In genomic region chrX:119468930-119469635, GRCh38 we compare ENCODE assay signal across 8 cellular contexts. TPM values are rescaled to one million over a fixed set of nuclear protein-coding genes. Genes with fewer than 3 reads are reported as not detected.
DNase-seq lines count a peak whose midpoint lies in the region; ATAC-seq and TF ChIP-seq lines count a peak whose summit lies in the region.

No MANE protein-coding gene starts in this region.

- H3K4me3 Mint-ChIP-seq in Calu3 (ENCODE audit: low read depth, unreplicated experiment) = peak overlapping the region; percentile 100

- H3K9ac ChIP-seq in HUES48 (ENCODE audit: low read depth, low read length) (peak overlapping the region; percentile 85), OCI-LY1 (ENCODE audit: low read length) (peak overlapping the region; percentile 81)

- H3K27me3 Mint-ChIP-seq in Calu3 (ENCODE audit: unreplicated experiment) = no peaks in the 10 kb centered on the region

- CTCF ChIA-PET in Calu3 (lab: Charles Lee) = interaction anchor here (1.0 to 2.6 kb wide), 4 partner anchors 9 to 43 kb away, joined by 3 to 16 read pairs (median 6); no protein-coding TSS in a partner anchor

- H3K4me1 ChIP-seq in HUES48 (ENCODE audit: control insufficient read depth, insufficient read depth, low read length) = no peaks in the 10 kb centered on the region
- peaks cover 13% of the 10 kb centered on the region for H3K4me1 ChIP-seq in OCI-LY1 (ENCODE audit: insufficient read depth, low read length, severe bottlenecking)

- ATAC-seq in GM21381 (IDR thresholded peaks at IDR 0.05; ENCODE audit: unreplicated experiment) (peak; percentile 69), esophagus mucosa (peak; percentile 91)

- no peaks in the 10 kb centered on the region for H3K4me1 Mint-ChIP-seq in Calu3 (ENCODE audit: low read depth, unreplicated experiment)

- no peaks in the 10 kb centered on the region for H3K9me2 ChIP-seq in OCI-LY1 (ENCODE audit: low read depth, low read length)

- H4K20me1 ChIP-seq in OCI-LY1 (ENCODE audit: insufficient read depth, low read length) = no peaks in the 10 kb centered on the region

- no peak overlapping the region for H2AFZ ChIP-seq in OCI-LY1 (ENCODE audit: low read length)

- H3K9me3 Mint-ChIP-seq in Calu3 (ENCODE audit: low read depth, unreplicated experiment) = no peaks in the 10 kb centered on the region

- peaks cover 30% of the 10 kb centered on the region for H3K9me3 ChIP-seq in HUES48 (ENCODE audit: control insufficient read depth, insufficient read depth, low read length)
- H3K9me3 ChIP-seq in OCI-LY1 (ENCODE audit: low read length) = no peaks in the 10 kb centered on the region

- H3K27me3 ChIP-seq in HUES48 (ENCODE audit: control insufficient read depth, insufficient read depth, low read length) (no peaks in the 10 kb centered on the region), OCI-LY1 (ENCODE audit: insufficient read depth, low read length) (no peaks in the 10 kb centered on the region)

- no peaks in the 10 kb centered on the region for H3K79me2 ChIP-seq in OCI-LY1 (ENCODE audit: insufficient read depth, low read length)

- peak overlapping the region; percentile 91 for H3K4me2 ChIP-seq in OCI-LY1 (ENCODE audit: low read length)

- intact Hi-C loops in Calu3 (cut with micrococcal nuclease; ENCODE audit: unreplicated experiment) = loop anchor here (5.0 kb wide), 1 partner anchor 77 kb away; no protein-coding TSS in a partner anchor

- H3K36me3 Mint-ChIP-seq in Calu3 (ENCODE audit: insufficient read depth, unreplicated experiment) = peaks cover 44% of the 10 kb centered on the region

- TF ChIP-seq CTCF in Calu3 (IDR thresholded peaks at IDR 0.05; ENCODE audit: unreplicated experiment) = peak; percentile 66
- peak; percentile 46 for TF ChIP-seq CTCF in OCI-LY1 (IDR thresholded peaks at IDR 0.05; ENCODE audit: low read length)

- H3K27ac ChIP-seq in HUES48 (ENCODE audit: low read depth, low read length) (peak overlapping the region; percentile 90), OCI-LY1 (ENCODE audit: low read depth, low read length, poor library complexity, severe bottlenecking) (peak overlapping the region; percentile 73)

- peak overlapping the region; percentile 87 for H3K4me3 ChIP-seq in HUES48 (ENCODE audit: low read depth, low read length)
- peak overlapping the region; percentile 83 for H3K4me3 ChIP-seq in OCI-LY1 (ENCODE audit: low read depth, low read length, poor library complexity, severe bottlenecking)

- H3K27ac Mint-ChIP-seq in Calu3 (ENCODE audit: unreplicated experiment) = peak overlapping the region; percentile 84

- H3F3A ChIP-seq in OCI-LY1 (ENCODE audit: insufficient read depth, low read length) = no peaks in the 10 kb centered on the region

- DNase-seq in Calu3 (peak; percentile 93), myocyte (ENCODE audit: low read depth) (peak; percentile 81)
- peak; percentile 87 for DNase-seq in activated T-cell treated with anti-CD3 and anti-CD28 coated beads, Interleukin-2, amount 50 U/mL, for 1 hour
- DNase-seq in stimulated activated CD8-positive, alpha-beta memory T cell treated with anti-CD3 and anti-CD28 coated beads, Interleukin-7, amount 100 ng/mL, for 4 hours (ENCODE audit: low read depth in 2 of 2) = peak; percentile 66 to 81

- H3K36me3 ChIP-seq in HUES48 (ENCODE audit: control insufficient read depth, insufficient read depth, low read length) (peaks cover 24% of the 10 kb centered on the region), OCI-LY1 (ENCODE audit: insufficient read depth, low read length) (peaks cover 25% of the 10 kb centered on the region)

- BruUV-seq in Calu3 (replicated peaks; lab: Mats Ljungman, UMichigan) = no TSS peak

RNA-seq across cellular contexts. Expression of gene SLC25A5, which starts 0.8 kb away (rescaled TPM):
- 396 and 416 TPM in 2 replicates for total RNA-seq in Calu3 (2022)
- total RNA-seq in esophagus mucosa = 452 TPM
- 118 and 173 TPM in 2 replicates for total RNA-seq in myocyte
- 180 TPM for polyA plus RNA-seq in myocyte (2012)

Comparison
In these comparisons a context has a peak if more than half of its experiments do, and no peak if none do; other contexts are left out.
1. Peak in every context shown above with its lines: DNase-seq, ATAC-seq, H3K4me3 ChIP-seq and H3K27ac ChIP-seq.